26 cellular contexts compared by ENCODE assay signal in genomic region chr5:126027149-126027548, GRCh38.
"Had no signal": no experiment of that assay in that cellular context is flagged by ENCODE, and none has a peak within 500 bp of the region (broad histone marks: within the 10 kb centered on the region; RNA-seq: fewer than 3 reads in every experiment).

No MANE protein-coding gene starts in this region.

- H3K27ac ChIP-seq: neutrophil, pancreas, psoas muscle, right lobe of liver, sigmoid colon, suprapubic skin, testis, tibial artery, transverse colon, vagina had no signal

- H3K27ac Mint-ChIP-seq: naive thymus-derived CD8-positive, alpha-beta T cell; natural killer cell treated with Interleukin-12 subunit alpha and Interleukin-12 subunit beta and Interleukin-15 and Interleukin-18, amount 100 ng/mL, for 72 hours; nephron progenitor cell; stimulated activated naive CD8-positive, alpha-beta T cell treated with anti-CD3 and anti-CD28 coated beads, Interleukin-15, Interleukin-2, amounts not matched to agents 100 ng/mL and 50 ng/mL, for 24 hours; type B pancreatic cell had no signal

- H3K36me3 ChIP-seq: neutrophil, pancreas, right lobe of liver, sigmoid colon, suprapubic skin, tibial artery, transverse colon, vagina had no signal

- H3K4me1 ChIP-seq: pancreas, psoas muscle, right lobe of liver, sigmoid colon, suprapubic skin, testis, transverse colon, vagina had no signal

- H3K4me3 ChIP-seq: pancreas, psoas muscle, right lobe of liver, sigmoid colon, suprapubic skin, testis, tibial artery, transverse colon, vagina had no signal

- H3K27me3 Mint-ChIP-seq: natural killer cell treated with Interleukin-12 subunit alpha and Interleukin-12 subunit beta and Interleukin-15 and Interleukin-18, amount 100 ng/mL, for 72 hours; stimulated activated naive CD8-positive, alpha-beta T cell treated with anti-CD3 and anti-CD28 coated beads, Interleukin-15, Interleukin-2, amounts not matched to agents 100 ng/mL and 50 ng/mL, for 24 hours had no signal

- H3K27me3 ChIP-seq: neutrophil, pancreas, right lobe of liver, sigmoid colon, suprapubic skin, testis, tibial artery, transverse colon, vagina had no signal

- H3K4me3 Mint-ChIP-seq: naive B cell; naive thymus-derived CD8-positive, alpha-beta T cell; natural killer cell treated with Interleukin-12 subunit alpha and Interleukin-12 subunit beta and Interleukin-15 and Interleukin-18, amount 100 ng/mL, for 72 hours; nephron progenitor cell; neural crest cell; stimulated activated naive CD8-positive, alpha-beta T cell treated with anti-CD3 and anti-CD28 coated beads, Interleukin-15, Interleukin-2, amounts not matched to agents 100 ng/mL and 50 ng/mL, for 24 hours; type B pancreatic cell had no signal

- H3K9me3 ChIP-seq: pancreas, right lobe of liver, testis had no signal

- DNase-seq: naive B cell; naive thymus-derived CD8-positive, alpha-beta T cell; nephron progenitor cell; nucleus accumbens; psoas muscle; right lobe of liver; sigmoid colon; small intestine; stimulated activated CD4-positive, alpha-beta T cell treated with anti-CD3 and anti-CD28 coated beads, Interleukin-1b, Interleukin-23, amount 100 ng/mL, for 48 hours; stimulated activated CD4-positive, alpha-beta T cell treated with anti-CD3 and anti-CD28 coated beads, Interleukin-4, amount 100 ng/mL, for 1 hour; stimulated activated CD4-positive, alpha-beta T cell treated with anti-CD3 and anti-CD28 coated beads, Interleukin-4, amount 100 ng/mL, for 4 hours; stimulated activated CD8-positive, alpha-beta memory T cell treated with anti-CD3 and anti-CD28 coated beads, Interleukin-4, amount 100 ng/mL, for 48 hours; stimulated activated naive CD4-positive, alpha-beta T cell; substantia nigra; testis; tibial artery; transverse colon had no signal

- H3K4me1 Mint-ChIP-seq: naive B cell; naive thymus-derived CD8-positive, alpha-beta T cell; neural crest cell had no signal

- ATAC-seq: naive thymus-derived CD8-positive, alpha-beta T cell; natural killer cell treated with Interleukin-12 subunit alpha and Interleukin-12 subunit beta and Interleukin-15 and Interleukin-18, amount 100 ng/mL, for 72 hours; pancreas; psoas muscle; right cardiac atrium had no signal
